In the genomic region with DNA sequence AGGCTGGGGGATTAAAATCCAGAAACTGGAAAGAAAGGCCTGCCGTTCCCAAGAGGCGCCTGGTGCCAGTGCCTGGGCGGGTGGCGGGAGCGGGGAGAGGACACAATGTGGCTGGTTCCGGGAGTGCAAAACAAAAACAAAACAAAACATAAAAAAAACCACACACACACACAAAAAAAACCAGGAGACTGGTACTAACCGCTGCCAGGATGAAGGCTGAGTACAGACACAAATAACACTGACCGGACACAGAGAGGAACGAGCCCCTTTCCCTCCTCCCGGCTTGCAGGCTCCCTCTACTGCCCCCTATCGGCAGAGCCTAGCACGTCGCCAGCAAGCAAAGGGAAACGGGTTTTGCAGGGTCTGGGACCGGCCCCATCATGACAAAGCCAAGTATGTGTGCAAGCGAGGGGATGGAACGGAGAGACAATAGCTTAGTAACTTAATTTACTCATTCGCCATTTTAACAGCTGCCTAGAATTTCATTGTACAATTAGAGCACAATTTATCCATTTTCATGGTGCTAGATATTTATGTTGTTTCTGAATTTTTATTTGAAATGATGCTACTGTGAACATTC, we compare ENCODE assay signal across 8 cellular contexts. TPM values are rescaled to one million over a fixed set of nuclear protein-coding genes. Genes with fewer than 3 reads are reported as not detected.
DNase-seq lines count a peak whose midpoint lies in the region; TF ChIP-seq lines count a peak whose summit lies in the region.

No MANE protein-coding gene starts in this region.

- DNase-seq in GM19240 (ENCODE audit: insufficient read length, low spot score) (peak; percentile 42), HK-2 (ENCODE audit: unreplicated experiment) (peak; percentile 58), activated T-cell treated with anti-CD3 and anti-CD28 coated beads for 4 hours (peak; percentile 72), esophagus squamous epithelium (lab: John Stamatoyannopoulos, UW) (no peak)
- DNase-seq in stimulated activated CD8-positive, alpha-beta memory T cell treated with anti-CD3 and anti-CD28 coated beads, Interleukin-4, amount 100 ng/mL, for 48 hours: peak; percentile 91

- H3K9me3 ChIP-seq in OCI-LY3 (ENCODE audit: insufficient read depth, low read length) (no peaks in the 10 kb centered on the region), esophagus squamous epithelium (no peaks in the 10 kb centered on the region), muscle layer of colon (ENCODE audit: low read length) (no peaks in the 10 kb centered on the region)

- intact Hi-C loops in esophagus squamous epithelium (cut with DNase I): loop anchor here (5.0 to 10.0 kb wide), 2 partner anchors 180 to 532 kb away; no protein-coding TSS in a partner anchor

- H3K27ac ChIP-seq in C4-2B: peak overlapping the region; percentile 2; the same call in 1 of the 2 replicates
- no peak overlapping the region for H3K27ac ChIP-seq in OCI-LY3 (ENCODE audit: low read length)
- peak overlapping the region in 3 of 4 donors; percentile 38 to 68 (median 63) for H3K27ac ChIP-seq in esophagus squamous epithelium
- H3K27ac ChIP-seq in muscle layer of colon (ENCODE audit: low read depth, low read length): no peak overlapping the region

- TF ChIP-seq POLR2A in esophagus squamous epithelium (IDR thresholded peaks at IDR 0.05): no peak

- peak overlapping the region; percentile 91 for H2AFZ ChIP-seq in OCI-LY3 (ENCODE audit: low read depth, low read length)

- peak overlapping the region; percentile 74 for H3K9ac ChIP-seq in OCI-LY3 (ENCODE audit: low read length)
- peak overlapping the region; percentile 19 for H3K9ac ChIP-seq in muscle layer of colon (ENCODE audit: low read length)

- H3K4me3 ChIP-seq in OCI-LY3 (ENCODE audit: low read length) (peak overlapping the region; percentile 81), esophagus squamous epithelium (peak overlapping the region; percentile 16 to 49 (median 45)), muscle layer of colon (ENCODE audit: low read depth in 1 of 2, low read length in 2 of 2) (peak overlapping the region; percentile 31 to 45)

- H4K20me1 ChIP-seq in OCI-LY3 (ENCODE audit: insufficient read depth, low read length): no peaks in the 10 kb centered on the region

- H3K4me1 ChIP-seq in OCI-LY3 (ENCODE audit: low read length) (0 out of 2 replicates have a peak, but pooled peaks cover 6% of the 10 kb centered on the region), esophagus squamous epithelium (peaks cover 5 to 27% (median 8%) of the 10 kb centered on the region in 3 donors), muscle layer of colon (ENCODE audit: insufficient read depth, low read length) (peaks cover 14% of the 10 kb centered on the region)

- WGBS in esophagus squamous epithelium, 2 donors: 3 to 5% methylated on average over 14 to 16 of the region's 18 CpGs

- peak overlapping the region; percentile 83 for H3K4me2 ChIP-seq in OCI-LY3 (ENCODE audit: low read length)

- H3K36me3 ChIP-seq in OCI-LY3 (replicated peaks; ENCODE audit: low read depth, low read length) (no peaks in the 10 kb centered on the region), esophagus squamous epithelium (no peaks in the 10 kb centered on the region), muscle layer of colon (ENCODE audit: insufficient read depth, low read length) (no peaks in the 10 kb centered on the region)

- H3K79me2 ChIP-seq in OCI-LY3 (ENCODE audit: low read length): no peaks in the 10 kb centered on the region

- H3K27me3 ChIP-seq in OCI-LY3 (ENCODE audit: low read depth, low read length) (no peaks in the 10 kb centered on the region), esophagus squamous epithelium (no peaks in the 10 kb centered on the region), muscle layer of colon (ENCODE audit: control insufficient read depth in 1 of 2, insufficient read depth in 2 of 2, low read length in 2 of 2) (no peaks in the 10 kb centered on the region)

- TF ChIP-seq CTCF in C4-2B (conservative IDR thresholded peaks at IDR 0.05): peak; percentile 100
- peak; percentile 96 for TF ChIP-seq CTCF in OCI-LY3 (IDR thresholded peaks at IDR 0.05; ENCODE audit: low read depth, low read length)
- TF ChIP-seq CTCF in esophagus squamous epithelium (IDR thresholded peaks at IDR 0.05): peak; percentile 84 to 97 (median 95)

RNA-seq across cellular contexts. Expression of a gene that starts 17.9 kb away (rescaled TPM):
- total RNA-seq in esophagus squamous epithelium: 10 to 100 TPM; 64.0 to 83.9 (median 74.9) TPM

Comparison
In these comparisons a context has a peak if more than half of its experiments do, and no peak if none do; other contexts are left out.
1. H3K27ac ChIP-seq: peak in C4-2B (single experiment) and esophagus squamous epithelium (3 of 4); none in OCI-LY3 (single experiment) and muscle layer of colon (single experiment).
2. Peak in every context shown above with its lines, with median percentiles within 50 percentile points of each other: CTCF ChIP-seq and H3K4me3 ChIP-seq.